In the genomic region with DNA sequence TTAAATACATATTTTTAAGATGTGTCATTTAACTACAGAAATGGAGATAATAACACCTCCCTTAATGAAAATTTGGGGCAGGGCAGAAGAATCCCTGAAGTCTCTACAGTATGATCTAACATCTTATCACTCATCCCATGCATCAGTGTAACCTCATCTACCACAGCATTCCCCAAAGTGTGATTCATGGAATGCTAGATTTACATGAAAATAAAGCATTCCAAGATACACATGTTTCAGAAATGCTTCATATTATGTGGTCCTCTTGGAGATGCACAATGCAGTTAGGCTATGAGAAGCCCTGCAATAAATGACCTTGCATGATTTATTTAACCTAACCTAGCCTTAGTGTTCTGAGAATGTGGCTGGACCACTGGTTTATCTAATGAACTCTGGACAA, we compare ENCODE assay signal across 20 cellular contexts.
DNase-seq lines count a peak whose midpoint lies in the region; ATAC-seq and TF ChIP-seq lines count a peak whose summit lies in the region.
"Had no signal": no experiment of that assay in that cellular context is flagged by ENCODE, and none has a peak within 500 bp of the region (broad histone marks: within the 10 kb centered on the region; RNA-seq: fewer than 3 reads in every experiment).

No MANE protein-coding gene starts in this region.

- TF ChIP-seq POLR2A in thyroid gland (IDR thresholded peaks at IDR 0.05), result no peak

- peaks cover 7 to 17% (median 12%) of the 10 kb centered on the region in 3 donors for H3K4me1 Mint-ChIP-seq in CD8-positive, alpha-beta memory T cell
- H3K4me1 Mint-ChIP-seq: brain had no signal

- intact Hi-C loops in thyroid gland (cut with DNase I), result no loop called here

- H3K27ac ChIP-seq in RWPE1, result no peak overlapping the region
- H3K27ac ChIP-seq in epithelial cell of prostate, result peak overlapping the region; percentile 23
- H3K27ac ChIP-seq in osteoblast (ENCODE audit: low read depth, low read length), result peak overlapping the region; percentile 76
- no peak overlapping the region for H3K27ac ChIP-seq in thyroid gland
- no peak overlapping the region for H3K27ac ChIP-seq in CD8-positive, alpha-beta memory T cell (ENCODE audit: low read depth, low read length)
- H3K27ac ChIP-seq: KMS-11, vagina had no signal

- H3K79me2 ChIP-seq in osteoblast (ENCODE audit: insufficient read depth, low read length), result no peaks in the 10 kb centered on the region

- H3K4me3 ChIP-seq in osteoblast (ENCODE audit: insufficient read depth, low read length) (no peak overlapping the region), thyroid gland (replicated peaks in 1 of 3) (no peak overlapping the region)
- H3K4me3 ChIP-seq in CD8-positive, alpha-beta memory T cell (ENCODE audit: low read length), result no peak overlapping the region
- H3K4me3 ChIP-seq: vagina had no signal

- H2AFZ ChIP-seq in osteoblast (ENCODE audit: low read length), result no peak overlapping the region

- ATAC-seq in HG03039 (IDR thresholded peaks at IDR 0.05; ENCODE audit: unreplicated experiment), result no peak
- ATAC-seq: left ventricle myocardium superior; naive thymus-derived CD8-positive, alpha-beta T cell; stimulated activated effector memory CD8-positive, alpha-beta T cell treated with anti-CD3 and anti-CD28 coated beads, Interleukin-12 subunit alpha, Interleukin-12 subunit beta, amount 100 ng/mL, for 72 hours had no signal

- DNase-seq in GM03348 (ENCODE audit: low spot score) (peak; percentile 82), RWPE1 (ENCODE audit: low spot score) (peak; percentile 58), epithelial cell of prostate (ENCODE audit: low read depth, low spot score) (peak; percentile 27), osteoblast (ENCODE audit: insufficient read length, low spot score, missing footprints) (peak; percentile 82), thyroid gland (no peak)
- no peak for DNase-seq in activated naive CD4-positive, alpha-beta T cell treated with anti-CD3 and anti-CD28 coated beads, Interleukin-2, amount 50 U/mL, for 16 hours
- DNase-seq in CD8-positive, alpha-beta memory T cell, result no peak
- DNase-seq: activated CD4-positive, alpha-beta T cell treated with anti-CD3 and anti-CD28 coated beads for 48 hours; CD4-positive, CD25-positive, alpha-beta regulatory T cell; GDM1; hypothalamus; left ventricle myocardium superior; naive thymus-derived CD8-positive, alpha-beta T cell; NCI-H526 treated with DMSO at 0.1 percent for 48 hours; stimulated activated CD4-positive, alpha-beta T cell treated with anti-CD3 and anti-CD28 coated beads, Interleukin-4, amount 100 ng/mL, for 4 hours had no signal

- H3K27ac Mint-ChIP-seq in CD8-positive, alpha-beta memory T cell, result no peak overlapping the region
- H3K27ac Mint-ChIP-seq: CD4-positive, CD25-positive, alpha-beta regulatory T cell; stimulated activated effector memory CD8-positive, alpha-beta T cell treated with anti-CD3 and anti-CD28 coated beads, Interleukin-12 subunit alpha, Interleukin-12 subunit beta, amount 100 ng/mL, for 72 hours had no signal

- H3K36me3 Mint-ChIP-seq in CD8-positive, alpha-beta memory T cell, result peaks cover 0 to 8% (median 0%) of the 10 kb centered on the region in 3 donors
- H3K36me3 Mint-ChIP-seq: brain; CD4-positive, CD25-positive, alpha-beta regulatory T cell; naive thymus-derived CD8-positive, alpha-beta T cell; stimulated activated effector memory CD8-positive, alpha-beta T cell treated with anti-CD3 and anti-CD28 coated beads, Interleukin-12 subunit alpha, Interleukin-12 subunit beta, amount 100 ng/mL, for 72 hours had no signal

- H3K4me1 ChIP-seq in osteoblast (ENCODE audit: insufficient read depth, low read length) (peaks cover 48% of the 10 kb centered on the region), thyroid gland (no peaks in the 10 kb centered on the region)
- H3K4me1 ChIP-seq in CD8-positive, alpha-beta memory T cell (ENCODE audit: insufficient read depth, low read length), result no peaks in the 10 kb centered on the region
- H3K4me1 ChIP-seq: vagina had no signal

- H3K4me3 Mint-ChIP-seq in CD8-positive, alpha-beta memory T cell, result no peak overlapping the region
- H3K4me3 Mint-ChIP-seq: brain; CD4-positive, CD25-positive, alpha-beta regulatory T cell; naive thymus-derived CD8-positive, alpha-beta T cell; stimulated activated effector memory CD8-positive, alpha-beta T cell treated with anti-CD3 and anti-CD28 coated beads, Interleukin-12 subunit alpha, Interleukin-12 subunit beta, amount 100 ng/mL, for 72 hours had no signal

- POLR2A ChIA-PET in RWPE1 (lab: Yijun Ruan, JAX; ENCODE audit: low non-redundant PET), result no interaction called here
- POLR2A ChIA-PET in CD8-positive, alpha-beta memory T cell (lab: Charles Lee), result no interaction called here

- no peak for TF ChIP-seq CTCF in RWPE1 (conservative IDR thresholded peaks at IDR 0.05; ENCODE audit: low read depth)
- no peak for TF ChIP-seq CTCF in osteoblast (IDR thresholded peaks at IDR 0.05; ENCODE audit: extremely low read depth, low read depth, low read length)
- no peak for TF ChIP-seq CTCF in thyroid gland (IDR thresholded peaks at IDR 0.05)

- no peaks in the 10 kb centered on the region for H3K27me3 ChIP-seq in osteoblast (ENCODE audit: insufficient read depth, low read length)
- H3K27me3 ChIP-seq in thyroid gland, result no peaks in the 10 kb centered on the region
- H3K27me3 ChIP-seq in CD8-positive, alpha-beta memory T cell (ENCODE audit: insufficient read depth, low read length, poor library complexity, severe bottlenecking), result no peaks in the 10 kb centered on the region
- H3K27me3 ChIP-seq: vagina had no signal

- H4K20me1 ChIP-seq in osteoblast (ENCODE audit: insufficient read depth, low read length), result no peaks in the 10 kb centered on the region

- CTCF ChIA-PET in RWPE1 (lab: Yijun Ruan, JAX), result interaction anchor here (0.6 kb wide), 1 partner anchor 27 kb away, joined by 3 read pairs; no protein-coding TSS in a partner anchor
- CTCF ChIA-PET in CD8-positive, alpha-beta memory T cell (lab: Charles Lee), result no interaction called here

- no peaks in the 10 kb centered on the region for H3K36me3 ChIP-seq in osteoblast (ENCODE audit: insufficient read depth, low read length)
- no peaks in the 10 kb centered on the region for H3K36me3 ChIP-seq in thyroid gland
- H3K36me3 ChIP-seq in CD8-positive, alpha-beta memory T cell (ENCODE audit: insufficient read depth, low read length), result no peaks in the 10 kb centered on the region
- H3K36me3 ChIP-seq: vagina had no signal

- peaks cover 0 to 5% of the 10 kb centered on the region in 2 donors for H3K27me3 Mint-ChIP-seq in CD8-positive, alpha-beta memory T cell
- H3K27me3 Mint-ChIP-seq: brain; naive thymus-derived CD8-positive, alpha-beta T cell had no signal

- no peaks in the 10 kb centered on the region for H3K9me3 Mint-ChIP-seq in CD8-positive, alpha-beta memory T cell
- H3K9me3 Mint-ChIP-seq: brain; naive thymus-derived CD8-positive, alpha-beta T cell; stimulated activated effector memory CD8-positive, alpha-beta T cell treated with anti-CD3 and anti-CD28 coated beads, Interleukin-12 subunit alpha, Interleukin-12 subunit beta, amount 100 ng/mL, for 72 hours had no signal

- H3K4me2 ChIP-seq in osteoblast (ENCODE audit: insufficient read depth, low read length), result peak overlapping the region; percentile 71
- H3K4me2 ChIP-seq: KMS-11 had no signal

- H3K9me3 ChIP-seq in osteoblast (ENCODE audit: low read depth, low read length), result no peaks in the 10 kb centered on the region
- H3K9me3 ChIP-seq in thyroid gland, result no peaks in the 10 kb centered on the region
- no peaks in the 10 kb centered on the region for H3K9me3 ChIP-seq in CD8-positive, alpha-beta memory T cell (ENCODE audit: low read length)
- H3K9me3 ChIP-seq: vagina had no signal

Comparison
In these comparisons a context has a peak if more than half of its experiments do, and no peak if none do; other contexts are left out.
1. DNase-seq: peak in GM03348 (single experiment), RWPE1 (single experiment), epithelial cell of prostate (single experiment) and osteoblast (single experiment); none in thyroid gland (0 of 2), activated naive CD4-positive, alpha-beta T cell treated with anti-CD3 and anti-CD28 coated beads, Interleukin-2, amount 50 U/mL, for 16 hours (single experiment) and CD8-positive, alpha-beta memory T cell (0 of 5).
2. H3K27ac ChIP-seq: peak in epithelial cell of prostate (single experiment) and osteoblast (single experiment); none in RWPE1 (single experiment), thyroid gland (0 of 3) and CD8-positive, alpha-beta memory T cell (single experiment).